Comparison of ENCODE assay signal across 28 cellular contexts in the genomic region with DNA sequence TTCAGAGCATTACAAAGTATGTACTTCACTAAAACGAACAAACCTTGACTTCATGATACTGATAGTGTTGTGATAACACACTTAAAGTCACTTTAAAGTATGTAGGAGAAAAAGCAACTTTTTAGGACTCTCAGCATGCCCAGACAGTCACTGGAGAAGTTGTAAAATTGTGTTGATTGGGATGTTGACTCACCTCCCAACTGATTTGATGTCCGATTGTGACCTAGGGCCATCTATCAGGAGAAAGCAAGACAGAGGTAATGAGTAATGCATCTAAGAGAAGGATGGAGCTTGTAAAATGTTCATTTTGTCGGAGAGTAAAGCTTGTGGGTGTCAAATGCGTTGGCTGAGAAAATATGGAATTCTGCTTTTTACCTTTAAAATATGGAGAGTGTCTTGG.
DNase-seq lines count a peak whose midpoint lies in the region; ATAC-seq, FAIRE-seq and TF ChIP-seq lines count a peak whose summit lies in the region.
"Had no signal": no experiment of that assay in that cellular context is flagged by ENCODE, and none has a peak within 500 bp of the region (broad histone marks: within the 10 kb centered on the region; RNA-seq: fewer than 3 reads in every experiment).

No MANE protein-coding gene starts in this region.

- H3K4me3 ChIP-seq in A549 (no peak overlapping the region), right lobe of liver (no peak overlapping the region)
- H3K4me3 ChIP-seq: BLaER1 treated with 17β-estradiol and CSF1 and Interleukin-3, amounts not matched to agents 10 nM and 100 nM; K562; MG63; PC-9; SJCRH30 had no signal

- H3K27ac Mint-ChIP-seq in mesothelial cell of epicardium = peak overlapping the region; percentile 76
- H3K27ac Mint-ChIP-seq in stimulated activated naive CD8-positive, alpha-beta T cell treated with anti-CD3 and anti-CD28 coated beads, Interleukin-15, amount 100 ng/mL, for 72 hours = no peak overlapping the region
- H3K27ac Mint-ChIP-seq: CD4-positive, alpha-beta T cell had no signal

- H3K4me1 ChIP-seq in A549 (no peaks in the 10 kb centered on the region), right lobe of liver (no peaks in the 10 kb centered on the region)
- H3K4me1 ChIP-seq: BLaER1 treated with 17β-estradiol and CSF1 and Interleukin-3, amounts not matched to agents 10 nM and 100 nM had no signal

- H3K27me3 Mint-ChIP-seq in mesothelial cell of epicardium (ENCODE audit: low read depth) = no peaks in the 10 kb centered on the region
- H3K27me3 Mint-ChIP-seq in stimulated activated naive CD8-positive, alpha-beta T cell treated with anti-CD3 and anti-CD28 coated beads, Interleukin-15, amount 100 ng/mL, for 72 hours = no peaks in the 10 kb centered on the region
- H3K27me3 Mint-ChIP-seq: CD4-positive, alpha-beta T cell had no signal

- no peak overlapping the region for H3K27ac ChIP-seq in A549
- no peak overlapping the region for H3K27ac ChIP-seq in epithelial cell of prostate
- H3K27ac ChIP-seq in right lobe of liver = no peak overlapping the region
- H3K27ac ChIP-seq: BLaER1 treated with 17β-estradiol and CSF1 and Interleukin-3, amounts not matched to agents 10 nM and 100 nM; PC-9; SJCRH30 had no signal

- DNase-seq in A549 (ENCODE audit: low read depth in 1 of 2, low spot score in 1 of 2) (no peak), M059J (ENCODE audit: low read depth) (peak; percentile 20), epithelial cell of prostate (ENCODE audit: low read depth, low spot score) (peak; percentile 10), mesothelial cell of epicardium (ENCODE audit: low spot score in 2 of 2, unreplicated experiment in 2 of 2) (no peak), right lobe of liver (no peak), dermis blood vessel endothelial cell (no peak)
- DNase-seq in stimulated activated naive CD8-positive, alpha-beta T cell treated with anti-CD3 and anti-CD28 coated beads, Interleukin-15, amount 100 ng/mL, for 72 hours = no peak
- no peak for DNase-seq in stimulated activated CD4-positive, alpha-beta T cell treated with anti-CD3 and anti-CD28 coated beads, Interleukin-12 subunit alpha, Interleukin-12 subunit beta, amount 100 ng/mL, for 4 hours
- DNase-seq: 8988T; CD4-positive, alpha-beta T cell; COR-L47; EL; GDM1; Kasumi-1; MG63; NCI-H2029; NCI-H446 treated with DMSO at 0.1 percent for 48 hours; NCI-H526; NCI-H82; NK-92 treated with Interleukin-12 subunit alpha and Interleukin-12 subunit beta, amount 100 ng/mL, for 24 hours; PC-9; SJCRH30 had no signal

- H3K36me3 Mint-ChIP-seq in mesothelial cell of epicardium = no peaks in the 10 kb centered on the region

- TF ChIP-seq CTCF in A549 (IDR thresholded peaks at IDR 0.05) = no peak
- no peak for TF ChIP-seq CTCF in mesothelial cell of epicardium (IDR thresholded peaks at IDR 0.05; ENCODE audit: unreplicated experiment)
- TF ChIP-seq CTCF in right lobe of liver (IDR thresholded peaks at IDR 0.05) = no peak

- WGBS in A549 (ENCODE audit: missing lambda C conversion rate) = 17% methylated on average over 4 of the region's 4 CpGs
- WGBS in right lobe of liver (ENCODE audit: insufficient coverage, low coverage, low lambda C conversion rate, missing lambda C conversion rate) = 54% methylated on average over 4 of the region's 4 CpGs

- no peaks in the 10 kb centered on the region for H3K27me3 ChIP-seq in right lobe of liver
- H3K27me3 ChIP-seq: BLaER1 treated with 17β-estradiol and CSF1 and Interleukin-3, amounts not matched to agents 10 nM and 100 nM; MG63; SJCRH30 had no signal

- intact Hi-C loops in right lobe of liver (cut with DNase I) = no loop called here

- peaks cover 70% of the 10 kb centered on the region for H3K4me1 Mint-ChIP-seq in mesothelial cell of epicardium
- no peaks in the 10 kb centered on the region for H3K4me1 Mint-ChIP-seq in stimulated activated naive CD8-positive, alpha-beta T cell treated with anti-CD3 and anti-CD28 coated beads, Interleukin-15, amount 100 ng/mL, for 72 hours

- TF ChIP-seq EP300 in A549 (IDR thresholded peaks at IDR 0.05) = no peak

- H3K9me3 ChIP-seq in A549 (no peaks in the 10 kb centered on the region), right lobe of liver (no peaks in the 10 kb centered on the region)
- H3K9me3 ChIP-seq: BLaER1 treated with 17β-estradiol and CSF1 and Interleukin-3, amounts not matched to agents 10 nM and 100 nM; MG63; SJCRH30 had no signal

- no peaks in the 10 kb centered on the region for H3K36me3 ChIP-seq in right lobe of liver
- H3K36me3 ChIP-seq: BLaER1 treated with 17β-estradiol and CSF1 and Interleukin-3, amounts not matched to agents 10 nM and 100 nM; MG63; SJCRH30 had no signal

- H3K4me2 ChIP-seq in A549 = no peak overlapping the region
- H3K4me2 ChIP-seq: BLaER1 treated with 17β-estradiol and CSF1 and Interleukin-3, amounts not matched to agents 10 nM and 100 nM; PC-9 had no signal

- no peak overlapping the region for H3K4me3 Mint-ChIP-seq in mesothelial cell of epicardium
- H3K4me3 Mint-ChIP-seq in stimulated activated naive CD8-positive, alpha-beta T cell treated with anti-CD3 and anti-CD28 coated beads, Interleukin-15, amount 100 ng/mL, for 72 hours = no peak overlapping the region
- H3K4me3 Mint-ChIP-seq: CD4-positive, alpha-beta T cell had no signal

- TF ChIP-seq POLR2A in A549 (IDR thresholded peaks at IDR 0.05; ENCODE audit: low read length) = no peak
- no peak for TF ChIP-seq POLR2A in right lobe of liver (IDR thresholded peaks at IDR 0.05)

- POLR2A ChIA-PET in A549 (lab: Yijun Ruan, JAX) = no interaction called here

- peaks cover 5% of the 10 kb centered on the region for H3K9me3 Mint-ChIP-seq in mesothelial cell of epicardium
- H3K9me3 Mint-ChIP-seq in stimulated activated naive CD8-positive, alpha-beta T cell treated with anti-CD3 and anti-CD28 coated beads, Interleukin-15, amount 100 ng/mL, for 72 hours = peaks cover 0 to 8% of the 10 kb centered on the region in 2 donors

- ATAC-seq in A549 (no peak), right lobe of liver (no peak)
- ATAC-seq in stimulated activated naive CD8-positive, alpha-beta T cell treated with anti-CD3 and anti-CD28 coated beads, Interleukin-15, amount 100 ng/mL, for 72 hours = no peak
- ATAC-seq: HCT116, K562, Right ventricle myocardium inferior, SK-N-SH treated with all-trans-retinoic acid at 6 μM for 48 hours had no signal

- CTCF ChIA-PET in A549 (lab: Yijun Ruan, JAX) = no interaction called here

- TF ChIP-seq RAD21 in A549 (conservative IDR thresholded peaks at IDR 0.05 in 1 of 2, IDR thresholded peaks at IDR 0.05 in 1 of 2) = no peak

- peak; percentile 70 for FAIRE-seq in A549 (lab: Jason Lieb, UNC)
- FAIRE-seq: GM12891, K562 had no signal

TF ChIP-seq in A549, 52 proteins besides CTCF, POLR2A, EP300 and RAD21:
- TF ChIP-seq MYC (IDR thresholded peaks at IDR 0.05; ENCODE audit: borderline replicate concordance, low read length) = no peak
- TF ChIP-seq ZC3H11A (IDR thresholded peaks at IDR 0.05) = no peak
- no peak for TF ChIP-seq ZNF302 (CRISPR knock-in tag; IDR thresholded peaks at IDR 0.05)
- TF ChIP-seq CHD2 (IDR thresholded peaks at IDR 0.05; ENCODE audit: low read length, partially characterized antibody) = no peak
- no peak for TF ChIP-seq KDM1A (IDR thresholded peaks at IDR 0.05; ENCODE audit: low read depth)
- TF ChIP-seq, protein P1, sequence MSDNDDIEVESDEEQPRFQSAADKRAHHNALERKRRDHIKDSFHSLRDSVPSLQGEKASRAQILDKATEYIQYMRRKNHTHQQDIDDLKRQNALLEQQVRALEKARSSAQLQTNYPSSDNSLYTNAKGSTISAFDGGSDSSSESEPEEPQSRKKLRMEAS (IDR thresholded peaks at IDR 0.05) = no peak
- no peak for TF ChIP-seq KDM5A (IDR thresholded peaks at IDR 0.05)
- TF ChIP-seq RARB (CRISPR knock-in tag; IDR thresholded peaks at IDR 0.05) = no peak

Comparison
In these comparisons a context has a peak if more than half of its experiments do, and no peak if none do; other contexts are left out.
1. DNase-seq: peak in M059J (single experiment) and epithelial cell of prostate (single experiment); none in A549 (0 of 2), mesothelial cell of epicardium (0 of 2), right lobe of liver (0 of 3), stimulated activated naive CD8-positive, alpha-beta T cell treated with anti-CD3 and anti-CD28 coated beads, Interleukin-15, amount 100 ng/mL, for 72 hours (0 of 2), stimulated activated CD4-positive, alpha-beta T cell treated with anti-CD3 and anti-CD28 coated beads, Interleukin-12 subunit alpha, Interleukin-12 subunit beta, amount 100 ng/mL, for 4 hours (single experiment) and dermis blood vessel endothelial cell (single experiment).